Comparison of ENCODE assay signal across 8 cellular contexts in genomic region chr7:41003031-41003925, GRCh38.
DNase-seq lines count a peak whose midpoint lies in the region; ATAC-seq, FAIRE-seq and TF ChIP-seq lines count a peak whose summit lies in the region.

No MANE protein-coding gene starts in this region.

- intact Hi-C loops in sciatic nerve (cut with DNase I) = no loop called here

- H3K9me3 ChIP-seq in A549 = no peaks in the 10 kb centered on the region; the same call in 2 of the 3 replicates

- no peak for ATAC-seq in A549
- peak; percentile 46 for ATAC-seq in HG03442 (IDR thresholded peaks at IDR 0.05; ENCODE audit: unreplicated experiment)
- no peak for ATAC-seq in sciatic nerve
- ATAC-seq in HG02870 (IDR thresholded peaks at IDR 0.05; ENCODE audit: unreplicated experiment) = no peak

- peak; percentile 21 to 34; a peak in 2 of 5 replicates for TF ChIP-seq RAD21 in A549 (conservative IDR thresholded peaks at IDR 0.05 in 1 of 2, IDR thresholded peaks at IDR 0.05 in 1 of 2)

- TF ChIP-seq POLR2A in A549 (IDR thresholded peaks at IDR 0.05; ENCODE audit: low read length) = no peak

- no peak for FAIRE-seq in A549 (lab: Jason Lieb, UNC)

- CTCF ChIA-PET in A549 (lab: Yijun Ruan, JAX) = interaction anchor here (0.6 to 1.8 kb wide), 8 partner anchors 9 to 268 kb away, joined by 3 to 7 read pairs (median 3); no protein-coding TSS in a partner anchor

- no peak overlapping the region for H3K4me3 ChIP-seq in A549

- H3K4me2 ChIP-seq in A549 = no peak overlapping the region

- POLR2A ChIA-PET in A549 (lab: Yijun Ruan, JAX) = no interaction called here

- whole genome bisulfite sequencing in A549 (ENCODE audit: missing lambda C conversion rate) = 35% methylated on average over 10 of the region's 10 CpGs

- peak; percentile 39 for TF ChIP-seq CTCF in A549 (IDR thresholded peaks at IDR 0.05)

- DNase-seq in A549 (ENCODE audit: low read depth in 1 of 2, low spot score in 1 of 2) = peak in 1 of 2 experiments; percentile 49
- peak; percentile 65 for DNase-seq in ELR (ENCODE audit: low read depth)
- DNase-seq in SW480 (ENCODE audit: low spot score) = peak; percentile 26
- DNase-seq in glomerular visceral epithelial cell (ENCODE audit: extremely low spot score) = peak; percentile 41
- peak; percentile 34 for DNase-seq in stimulated activated CD4-positive, alpha-beta T cell treated with anti-CD3 and anti-CD28 coated beads, Interleukin-1b, Interleukin-23, amount 100 ng/mL, for 48 hours
- no peak for DNase-seq in sciatic nerve (ENCODE audit: low spot score)

- H3K4me1 ChIP-seq in A549 = peaks cover 30% of the 10 kb centered on the region

- TF ChIP-seq EP300 in A549 (IDR thresholded peaks at IDR 0.05) = no peak

- no peak overlapping the region for H3K27ac ChIP-seq in A549

TF ChIP-seq in A549, 52 proteins besides CTCF, POLR2A, EP300 and RAD21:
- TF ChIP-seq CBX8 (IDR thresholded peaks at IDR 0.05) (no peak), SMC3 (IDR thresholded peaks at IDR 0.05) (peak; percentile 26; the same call in 1 of the 3 replicates)
